Comparison of ENCODE assay signal across 9 cellular contexts in the genomic region with DNA sequence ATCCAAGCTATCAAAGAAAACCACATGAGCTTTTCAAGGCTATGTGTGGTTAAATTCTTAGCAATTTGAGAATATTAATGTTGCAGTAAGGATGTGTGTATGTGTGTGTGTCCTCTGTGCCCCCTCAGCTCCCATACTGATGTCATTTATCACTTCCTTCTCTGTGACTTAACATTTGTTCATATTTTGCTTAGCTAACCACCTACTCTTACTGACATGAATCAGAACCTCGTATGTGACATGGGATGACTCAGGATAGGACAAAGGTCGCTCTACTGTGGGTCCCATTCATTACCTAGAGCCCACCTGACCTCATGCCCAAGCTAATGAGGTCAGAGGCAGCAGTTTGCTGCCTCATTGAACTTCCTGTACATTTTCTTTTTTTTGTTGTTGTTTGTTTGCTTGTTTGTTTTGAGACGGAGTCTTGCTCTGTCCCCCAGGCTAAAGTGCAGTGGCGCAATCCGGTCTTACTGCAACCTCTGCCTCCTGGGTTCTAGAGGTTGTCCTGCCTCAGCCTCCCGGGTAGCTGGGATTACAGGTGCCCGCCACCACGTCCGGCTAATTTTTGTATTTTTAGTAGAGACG. TPM values are rescaled to one million over a fixed set of nuclear protein-coding genes. Genes with fewer than 3 reads are reported as not detected.
DNase-seq lines count a peak whose midpoint lies in the region; ATAC-seq, FAIRE-seq and TF ChIP-seq lines count a peak whose summit lies in the region.
"Had no signal": no experiment of that assay in that cellular context is flagged by ENCODE, and none has a peak within 500 bp of the region (broad histone marks: within the 10 kb centered on the region; RNA-seq: fewer than 3 reads in every experiment).

No MANE protein-coding gene starts in this region.

- POLR2A ChIA-PET in GM12878 (lab: Charles Lee) = no interaction called here

- H3K27me3 ChIP-seq in GM12878 (replicated peaks in 1 of 2; ENCODE audit: control insufficient read depth in 2 of 2, insufficient read depth in 2 of 2, low read length in 1 of 2) (no peaks in the 10 kb centered on the region), psoas muscle (ENCODE audit: insufficient read depth in 3 of 3, low read length in 2 of 3) (no peaks in the 10 kb centered on the region)

- SMC1A ChIA-PET in GM12878 (lab: Charles Lee; ENCODE audit: uncharacterized antibody, unreplicated experiment) = interaction anchor here (0.5 to 7.8 kb wide), 18 partner anchors 16 to 701 kb away, joined by 3 to 100 read pairs (median 4); no protein-coding TSS in a partner anchor

- WGBS in GM12878 (ENCODE audit: insufficient coverage, insufficient replicate concordance, low lambda C conversion rate, missing lambda C conversion rate) = 56% methylated on average over 10 of the region's 10 CpGs
- WGBS in psoas muscle, 3 donors = 57 to 62% (median 58%) methylated on average over 10 of the region's 10 CpGs

- H2AFZ ChIP-seq in GM12878 (ENCODE audit: control insufficient read depth, low read depth, low read length) = peak overlapping the region; percentile 56

- CTCF ChIA-PET in GM12878 (lab: Yijun Ruan, JAX) = interaction anchor here (0.7 to 8.2 kb wide), 39 partner anchors 8 to 1577 kb away, joined by 3 to 141 read pairs (median 4); no protein-coding TSS in a partner anchor

- no peak for TF ChIP-seq EP300 in GM12878 (IDR thresholded peaks at IDR 0.05; ENCODE audit: borderline replicate concordance in 1 of 2, control insufficient read depth in 1 of 2, low read depth in 2 of 2, low read length in 2 of 2)

- H4K20me1 ChIP-seq in GM12878 (ENCODE audit: control insufficient read depth, insufficient read depth) = no peaks in the 10 kb centered on the region

- ATAC-seq in GM18868 (IDR thresholded peaks at IDR 0.05; ENCODE audit: unreplicated experiment) (peak; percentile 65), HG03432 (IDR thresholded peaks at IDR 0.05; ENCODE audit: unreplicated experiment) (peak; percentile 47), GM12878 (peak; percentile 80), psoas muscle (no peak), GM19455 (IDR thresholded peaks at IDR 0.05; ENCODE audit: unreplicated experiment) (no peak), GM21423 (IDR thresholded peaks at IDR 0.05; ENCODE audit: unreplicated experiment) (no peak)

- H3K79me2 ChIP-seq in GM12878 (ENCODE audit: control insufficient read depth, insufficient read depth, low read length) = no peaks in the 10 kb centered on the region

- no TSS peak for BruUV-seq in GM12878 (replicated peaks; lab: Mats Ljungman, UMichigan)

- H3K4me1 ChIP-seq in GM12878 (ENCODE audit: control insufficient read depth, insufficient read depth, low read length) (peaks cover 8% of the 10 kb centered on the region), psoas muscle (peaks cover 3% of the 10 kb centered on the region)

- in situ Hi-C loops in GM12878 (cut with MboI) = no loop called here

- TF ChIP-seq RAD21 in GM12878 (IDR thresholded peaks at IDR 0.05; ENCODE audit: insufficient read depth, low read depth, low read length) = no peak

- H3K27ac ChIP-seq in GM12878 (ENCODE audit: control insufficient read depth, insufficient read depth) (no peak overlapping the region), psoas muscle (peak overlapping the region; percentile 31)

- H3K36me3 ChIP-seq in GM12878 (ENCODE audit: control insufficient read depth in 2 of 2, insufficient read depth in 2 of 2, low read length in 1 of 2) = no peaks in the 10 kb centered on the region
- no peaks in the 10 kb centered on the region for H3K36me3 ChIP-seq in psoas muscle (ENCODE audit: insufficient read depth in 1 of 2, low read depth in 1 of 2)

- DNase-seq in GM12878 (ENCODE audit: low read depth, low spot score) (no peak), psoas muscle (no peak), globus pallidus (ENCODE audit: low spot score) (no peak), DMS 273 (lab: John Stamatoyannopoulos, UW; ENCODE audit: unreplicated experiment) (no peak)

- RAD21 ChIA-PET in GM12878 (lab: Charles Lee; ENCODE audit: unreplicated experiment) = interaction anchor here (0.8 to 5.5 kb wide), 11 partner anchors 8 to 231 kb away, joined by 3 to 66 read pairs (median 6); no protein-coding TSS in a partner anchor

- peak overlapping the region; percentile 59 for H3K4me2 ChIP-seq in GM12878 (ENCODE audit: control insufficient read depth, insufficient read depth)

- intact Hi-C loops in GM12878 (cut with micrococcal nuclease; ENCODE audit: unreplicated experiment) = loop anchor here (1.0 to 5.0 kb wide), 3 partner anchors 80 to 232 kb away; no protein-coding TSS in a partner anchor
- intact Hi-C loops in psoas muscle (cut with DNase I) = loop anchor here (1.0 to 10.0 kb wide), 6 partner anchors 87 to 197 kb away; a partner anchor contains a TSS

- no peak overlapping the region for H3K4me3 ChIP-seq in GM12878
- H3K4me3 ChIP-seq in psoas muscle = no peak overlapping the region

- no peak for TF ChIP-seq CTCF in GM12878 (IDR thresholded peaks at IDR 0.05 in 2 of 3, conservative IDR thresholded peaks at IDR 0.05 in 1 of 3; ENCODE audit: control insufficient read depth in 2 of 3, extremely low read depth in 1 of 3, insufficient read depth in 1 of 3, low read depth in 3 of 3, low read length in 3 of 3)
- no peak for TF ChIP-seq CTCF in psoas muscle (IDR thresholded peaks at IDR 0.05)

- H3K9ac ChIP-seq in GM12878 (ENCODE audit: control insufficient read depth, insufficient read depth, low read length) = no peak overlapping the region; the same call in 1 of the 2 replicates

- no peaks in the 10 kb centered on the region for H3K9me3 ChIP-seq in GM12878 (replicated peaks; ENCODE audit: control insufficient read depth, insufficient read depth, low read length)
- no peaks in the 10 kb centered on the region for H3K9me3 ChIP-seq in psoas muscle

- FAIRE-seq in GM12878 (lab: Jason Lieb, UNC) = peak; percentile 61

- no peak for TF ChIP-seq POLR2A in GM12878 (IDR thresholded peaks at IDR 0.05; ENCODE audit: low read depth, low read length)

TF ChIP-seq in GM12878, 131 proteins besides CTCF, POLR2A, EP300 and RAD21 (continues in another document):
- TF ChIP-seq DPF2 (IDR thresholded peaks at IDR 0.05) = peak; percentile 33; the same call in 1 of the 2 replicates
- TF ChIP-seq RB1 (IDR thresholded peaks at IDR 0.05; ENCODE audit: borderline replicate concordance) = no peak
- peak; percentile 55; the same call in 1 of the 2 replicates for TF ChIP-seq NR2F1 (conservative IDR thresholded peaks at IDR 0.05)
- TF ChIP-seq, protein P1, sequence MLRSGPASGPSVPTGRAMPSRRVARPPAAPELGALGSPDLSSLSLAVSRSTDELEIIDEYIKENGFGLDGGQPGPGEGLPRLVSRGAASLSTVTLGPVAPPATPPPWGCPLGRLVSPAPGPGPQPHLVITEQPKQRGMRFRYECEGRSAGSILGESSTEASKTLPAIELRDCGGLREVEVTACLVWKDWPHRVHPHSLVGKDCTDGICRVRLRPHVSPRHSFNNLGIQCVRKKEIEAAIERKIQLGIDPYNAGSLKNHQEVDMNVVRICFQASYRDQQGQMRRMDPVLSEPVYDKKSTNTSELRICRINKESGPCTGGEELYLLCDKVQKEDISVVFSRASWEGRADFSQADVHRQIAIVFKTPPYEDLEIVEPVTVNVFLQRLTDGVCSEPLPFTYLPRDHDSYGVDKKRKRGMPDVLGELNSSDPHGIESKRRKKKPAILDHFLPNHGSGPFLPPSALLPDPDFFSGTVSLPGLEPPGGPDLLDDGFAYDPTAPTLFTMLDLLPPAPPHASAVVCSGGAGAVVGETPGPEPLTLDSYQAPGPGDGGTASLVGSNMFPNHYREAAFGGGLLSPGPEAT (IDR thresholded peaks at IDR 0.05; ENCODE audit: low read depth) = no peak
- TF ChIP-seq BACH1 (IDR thresholded peaks at IDR 0.05; ENCODE audit: borderline replicate concordance) = no peak
- TF ChIP-seq ATF7 (IDR thresholded peaks at IDR 0.05; ENCODE audit: low read depth) = peak; percentile 71

RNA-seq across cellular contexts. Expression of a gene that starts 36.3 kb away (rescaled TPM):
- total RNA-seq in GM12878 (2013; cell fraction: nucleolus; rRNA removed) = not detected in 2 replicates
- total RNA-seq in GM12878 (2014; rRNA removed) (not detected in 2 replicates), GM12878 (2014; rRNA removed; fragmentation: Illumina TruSeq; extraction: Trizol) (not detected in 2 replicates), GM12878 (2021) (not detected in 2 replicates), psoas muscle (not detected)
- polyA plus RNA-seq in GM12878 (2011; ENCODE audit: low read depth) = not detected
- polyA plus RNA-seq in GM12878 (2011; rRNA removed) (not detected in 2 replicates), GM12878 (2014; fragmentation: Illumina TruSeq; extraction: Trizol) (not detected in 2 replicates), GM12878 (2014; fragmentation: Nextera tagmentation; extraction: Ambion mirVana) (not detected), GM12878 (2014; rRNA removed) (not detected in 2 replicates), GM12878 (2016; fragmentation: Nextera tagmentation; extraction: Ambion mirVana) (not detected), psoas muscle (not detected)
- polyA plus RNA-seq in GM12878 (2011; cell fraction: cytosol; rRNA removed) = not detected in 2 replicates
- polyA plus RNA-seq in GM12878 (2011; cell fraction: nucleus; rRNA removed) = not detected in 2 replicates
- not detected in 2 replicates for polyA plus RNA-seq in GM12878 (2012)
- not detected in 2 replicates for polyA minus RNA-seq in GM12878 (2011; rRNA and poly(A)+ RNA removed)
- not detected in 2 replicates for polyA minus RNA-seq in GM12878 (2011; cell fraction: cytosol; rRNA and poly(A)+ RNA removed)
- polyA minus RNA-seq in GM12878 (2011; cell fraction: nucleus; rRNA and poly(A)+ RNA removed) = not detected in 2 replicates
- total RNA-seq: temporal lobe had no signal

RNA-seq across cellular contexts. Expression of a gene that starts 51.9 kb away (rescaled TPM):
- 36.8 and 37.9 TPM in 2 replicates for total RNA-seq in GM12878 (2013; cell fraction: nucleolus; rRNA removed)
- total RNA-seq in GM12878 (2014; rRNA removed) (32.4 and 36.7 TPM in 2 replicates), GM12878 (2014; rRNA removed; fragmentation: Illumina TruSeq; extraction: Trizol) (50.4 and 50.7 TPM in 2 replicates), GM12878 (2021) (47.8 and 48.0 TPM in 2 replicates), psoas muscle (10 to 100 TPM; 23.2 to 45.3 (median 41.4) TPM)
- 21.5 TPM for polyA plus RNA-seq in GM12878 (2011; ENCODE audit: low read depth)
- polyA plus RNA-seq in GM12878 (2011; rRNA removed) (51.6 and 62.5 TPM in 2 replicates), GM12878 (2014; fragmentation: Illumina TruSeq; extraction: Trizol) (90.1 and 108 TPM in 2 replicates), GM12878 (2014; fragmentation: Nextera tagmentation; extraction: Ambion mirVana) (100 to 1,000 TPM; 107 to 127 TPM), GM12878 (2014; rRNA removed) (48.2 and 57.4 TPM in 2 replicates), GM12878 (2016; fragmentation: Nextera tagmentation; extraction: Ambion mirVana) (100 to 1,000 TPM; 113 to 119 TPM), psoas muscle (10 to 100 TPM; 26.7 to 35.6 (median 28.7) TPM)
- polyA plus RNA-seq in GM12878 (2011; cell fraction: cytosol; rRNA removed) = 28.6 and 31.6 TPM in 2 replicates
- polyA plus RNA-seq in GM12878 (2011; cell fraction: nucleus; rRNA removed) = 24.1 and 25.7 TPM in 2 replicates
- polyA plus RNA-seq in GM12878 (2012) = 27.3 and 29.6 TPM in 2 replicates
- polyA minus RNA-seq in GM12878 (2011; rRNA and poly(A)+ RNA removed) = 28.7 and 38.5 TPM in 2 replicates
- polyA minus RNA-seq in GM12878 (2011; cell fraction: cytosol; rRNA and poly(A)+ RNA removed) = 10.4 and 14.9 TPM in 2 replicates
- polyA minus RNA-seq in GM12878 (2011; cell fraction: nucleus; rRNA and poly(A)+ RNA removed) = 14.5 and 22.7 TPM in 2 replicates

Comparison
In these comparisons a context has a peak if more than half of its experiments do, and no peak if none do; other contexts are left out.
1. ATAC-seq: peak in GM18868 (single experiment), HG03432 (single experiment) and GM12878 (single experiment); none in psoas muscle (0 of 4), GM19455 (single experiment) and GM21423 (single experiment).